In genomic region chr6:73180076-73180717, GRCh38 we compare ENCODE assay signal across 10 cellular contexts. TPM values are rescaled to one million over a fixed set of nuclear protein-coding genes. Genes with fewer than 3 reads are reported as not detected.
DNase-seq lines count a peak whose midpoint lies in the region; ATAC-seq and TF ChIP-seq lines count a peak whose summit lies in the region.
"Had no signal": no experiment of that assay in that cellular context is flagged by ENCODE, and none has a peak within 500 bp of the region (broad histone marks: within the 10 kb centered on the region; RNA-seq: fewer than 3 reads in every experiment).

No MANE protein-coding gene starts in this region.

- H3K27me3 ChIP-seq in BLaER1 (no peaks in the 10 kb centered on the region), IMR-90 (ENCODE audit: control insufficient read depth, insufficient read depth, low read length) (peaks cover 2% of the 10 kb centered on the region), adipocyte (replicated peaks; ENCODE audit: control insufficient read depth, insufficient read depth, low read length) (peaks cover 40% of the 10 kb centered on the region), mesenchymal stem cell (ENCODE audit: control insufficient read depth in 1 of 2, insufficient read depth in 1 of 2, low read length in 2 of 2) (peaks cover 36 to 58% of the 10 kb centered on the region in 2 experiments)

- ATAC-seq in IMR-90 (ENCODE audit: low read depth): 0 out of 2 replicates have a peak, but pooled peaks have one; percentile 8

- POLR2A ChIA-PET in IMR-90 (lab: Charles Lee; ENCODE audit: unreplicated experiment): interaction anchor here (0.6 kb wide), 1 partner anchor 769 kb away, joined by 3 read pairs; no protein-coding TSS in a partner anchor

- H2AK5ac ChIP-seq in IMR-90 (ENCODE audit: low read depth, low read length) (no peak overlapping the region), mesenchymal stem cell (ENCODE audit: low read length, severe bottlenecking) (no peak overlapping the region)

- H2AK9ac ChIP-seq in IMR-90 (replicated peaks; ENCODE audit: low read depth, low read length, poor library complexity): no peak overlapping the region

- peak overlapping the region; percentile 64 for H3K4me2 ChIP-seq in BLaER1
- peak overlapping the region; percentile 91 for H3K4me2 ChIP-seq in IMR-90 (ENCODE audit: low read depth, low read length)
- no peak overlapping the region for H3K4me2 ChIP-seq in mesenchymal stem cell (ENCODE audit: low read length, poor library complexity, severe bottlenecking)

- H2BK5ac ChIP-seq in IMR-90 (ENCODE audit: low read depth, low read length, poor library complexity, severe bottlenecking): no peak overlapping the region
- H2BK5ac ChIP-seq in mesenchymal stem cell (ENCODE audit: low read depth, low read length, poor library complexity, severe bottlenecking): no peak overlapping the region

- no TSS peak for BruUV-seq in IMR-90 (replicated peaks; lab: Mats Ljungman, UMichigan)

- in situ Hi-C loops in IMR-90 (cut with MboI; ENCODE audit: low sequenced_read_pairs): loop anchor here (5.0 kb wide), 1 partner anchor 768 kb away; no protein-coding TSS in a partner anchor

- H4K20me1 ChIP-seq in BLaER1 (no peaks in the 10 kb centered on the region), IMR-90 (ENCODE audit: insufficient read depth, low read length) (no peaks in the 10 kb centered on the region)

- H4K91ac ChIP-seq in IMR-90 (ENCODE audit: insufficient read depth, low read depth, low read length) (no peak overlapping the region), mesenchymal stem cell (ENCODE audit: low read length) (no peak overlapping the region)

- H3K36me3 ChIP-seq in BLaER1 (peaks cover 18% of the 10 kb centered on the region), IMR-90 (ENCODE audit: control insufficient read depth, insufficient read depth, low read length) (no peaks in the 10 kb centered on the region), adipocyte (ENCODE audit: control insufficient read depth, insufficient read depth, low read length, severe bottlenecking) (no peaks in the 10 kb centered on the region), mesenchymal stem cell (ENCODE audit: control insufficient read depth in 1 of 2, insufficient read depth in 2 of 2, low read depth in 1 of 2, low read length in 2 of 2) (no peaks in the 10 kb centered on the region)

- H3K9ac ChIP-seq in BLaER1 (no peak overlapping the region), IMR-90 (ENCODE audit: low read depth, low read length) (no peak overlapping the region), adipocyte (ENCODE audit: low read length) (no peak overlapping the region), mesenchymal stem cell (ENCODE audit: low read length) (peak overlapping the region; percentile 9)

- H2BK12ac ChIP-seq in mesenchymal stem cell (ENCODE audit: low read length in 2 of 2): no peak overlapping the region

- no peak overlapping the region for H3K56ac ChIP-seq in IMR-90 (ENCODE audit: extremely low read depth, insufficient read depth, low read length)

- DNase-seq in IMR-90 (peak; percentile 25), adipocyte (ENCODE audit: low read depth) (peak; percentile 22), mesenchymal stem cell (no peak), iPS-NIHi11 (ENCODE audit: low spot score) (no peak), COR-L47 (lab: John Stamatoyannopoulos, UW) (no peak)
- no peak for DNase-seq in activated CD4-positive, alpha-beta T cell treated with anti-CD3 and anti-CD28 coated beads for 4 hours
- DNase-seq in activated naive CD4-positive, alpha-beta T cell (lab: John Stamatoyannopoulos, UW): no peak
- DNase-seq: stimulated activated naive CD4-positive, alpha-beta T cell treated with Interleukin-2 at 50 U/mL for 16 hours had no signal

- CTCF ChIA-PET in IMR-90 (lab: Yijun Ruan, JAX): interaction anchor here (0.8 kb wide), 1 partner anchor 596 kb away, joined by 3 read pairs; no protein-coding TSS in a partner anchor

- dilution Hi-C loops in IMR-90 (cut with HindIII; ENCODE audit: low sequenced_read_pairs, unreplicated experiment): no loop called here

- peak overlapping the region; percentile 2; the same call in 1 of the 2 replicates for H2BK120ac ChIP-seq in IMR-90 (ENCODE audit: low read depth, low read length)
- no peak overlapping the region for H2BK120ac ChIP-seq in mesenchymal stem cell (ENCODE audit: low read depth, low read length)

- H4K8ac ChIP-seq in IMR-90 (ENCODE audit: low read depth in 2 of 2, low read length in 2 of 2): no peak overlapping the region
- no peak overlapping the region for H4K8ac ChIP-seq in mesenchymal stem cell (ENCODE audit: low read length)

- H3K9me1 ChIP-seq in IMR-90 (ENCODE audit: insufficient read depth, low read length): 0 out of 2 replicates have a peak, but pooled peaks cover 3% of the 10 kb centered on the region

- no peak for TF ChIP-seq RAD21 in IMR-90 (IDR thresholded peaks at IDR 0.05; ENCODE audit: low read length)

- H4K5ac ChIP-seq in IMR-90 (ENCODE audit: low read depth, low read length): no peak overlapping the region

- H3K14ac ChIP-seq in IMR-90 (replicated peaks; ENCODE audit: low read depth, low read length): peak overlapping the region; percentile 29
- no peak overlapping the region for H3K14ac ChIP-seq in mesenchymal stem cell (ENCODE audit: low read length in 2 of 2)

- no peak overlapping the region; the same call in 1 of the 2 replicates for H3K4ac ChIP-seq in IMR-90 (ENCODE audit: low read depth, low read length)
- no peak overlapping the region for H3K4ac ChIP-seq in mesenchymal stem cell (ENCODE audit: low read depth in 1 of 2, low read length in 2 of 2)

- no peak overlapping the region for H2BK20ac ChIP-seq in IMR-90 (ENCODE audit: low read depth, low read length)

- H2BK15ac ChIP-seq in IMR-90 (ENCODE audit: low read depth, low read length) (no peak overlapping the region), mesenchymal stem cell (ENCODE audit: low read depth, poor library complexity, severe bottlenecking) (no peak overlapping the region)

- H3K18ac ChIP-seq in IMR-90 (ENCODE audit: low read depth, low read length) (no peak overlapping the region), mesenchymal stem cell (ENCODE audit: low read depth in 1 of 2, low read length in 2 of 2) (no peak overlapping the region)

- H3K23ac ChIP-seq in IMR-90 (ENCODE audit: low read depth, low read length) (peak overlapping the region; percentile 1; the same call in 1 of the 2 replicates), mesenchymal stem cell (ENCODE audit: low read length in 2 of 2) (no peak overlapping the region)

- H3K4me1 ChIP-seq in BLaER1: peaks cover 46% of the 10 kb centered on the region
- 0 out of 2 replicates have a peak, but pooled peaks cover 2% of the 10 kb centered on the region for H3K4me1 ChIP-seq in IMR-90 (ENCODE audit: control insufficient read depth, insufficient read depth, low read length)
- H3K4me1 ChIP-seq in adipocyte (ENCODE audit: control insufficient read depth, insufficient read depth, low read length): peaks cover 8% of the 10 kb centered on the region
- H3K4me1 ChIP-seq in mesenchymal stem cell (ENCODE audit: control insufficient read depth, insufficient read depth, low read depth, low read length): no peaks in the 10 kb centered on the region

- TF ChIP-seq POLR2A in IMR-90 (IDR thresholded peaks at IDR 0.05; ENCODE audit: low read depth, low read length): no peak

- H3K79me1 ChIP-seq in IMR-90 (ENCODE audit: low read depth in 1 of 2, low read length in 2 of 2) (no peaks in the 10 kb centered on the region), mesenchymal stem cell (replicated peaks; ENCODE audit: low read length, poor library complexity, severe bottlenecking) (no peaks in the 10 kb centered on the region)

- H3K27ac ChIP-seq in BLaER1 (no peak overlapping the region), IMR-90 (ENCODE audit: insufficient read depth, low read length) (no peak overlapping the region), mesenchymal stem cell (ENCODE audit: low read length, poor library complexity, severe bottlenecking) (no peak overlapping the region)

- no peak overlapping the region for H2AFZ ChIP-seq in IMR-90 (replicated peaks; ENCODE audit: low read length, poor library complexity)
- no peak overlapping the region for H2AFZ ChIP-seq in mesenchymal stem cell (ENCODE audit: low read depth, low read length)

- no peak for TF ChIP-seq CTCF in IMR-90 (conservative IDR thresholded peaks at IDR 0.05; ENCODE audit: low read depth, low read length)

- H3K4me3 ChIP-seq in BLaER1: peak overlapping the region; percentile 8; the same call in 1 of the 2 replicates
- H3K4me3 ChIP-seq in IMR-90 (ENCODE audit: insufficient read depth, low read depth, low read length): no peak overlapping the region
- H3K4me3 ChIP-seq in adipocyte (ENCODE audit: low read length): peak overlapping the region; percentile 81
- H3K4me3 ChIP-seq in mesenchymal stem cell (ENCODE audit: insufficient read depth in 1 of 2, low read depth in 1 of 2, low read length in 2 of 2): peak overlapping the region in 1 of 2 experiments; percentile 68

- intact Hi-C loops in IMR-90 (cut with micrococcal nuclease): loop anchor here (2.0 to 10.0 kb wide), 5 partner anchors 49 to 1035 kb away; no protein-coding TSS in a partner anchor

- 64% methylated on average over 3 of the region's 6 CpGs; no CpG with 5 or more reads in 1 of the 2 experiments for WGBS in IMR-90 (ENCODE audit: extremely low coverage in 2 of 2, insufficient read length in 1 of 2), 2 experiments
- WGBS in mesenchymal stem cell: 84% methylated on average over 6 of the region's 6 CpGs

- H3K9me3 ChIP-seq in BLaER1 (no peaks in the 10 kb centered on the region), IMR-90 (ENCODE audit: control insufficient read depth, insufficient read depth, low read length) (no peaks in the 10 kb centered on the region), adipocyte (ENCODE audit: control insufficient read depth, low read length) (no peaks in the 10 kb centered on the region), mesenchymal stem cell (ENCODE audit: control insufficient read depth, low read length) (no peaks in the 10 kb centered on the region)

TF ChIP-seq in IMR-90, 13 proteins besides CTCF, POLR2A, EP300 and RAD21 (continues in another document):
- TF ChIP-seq CEBPB (IDR thresholded peaks at IDR 0.05; ENCODE audit: low read depth, low read length) (no peak), MAZ (IDR thresholded peaks at IDR 0.05; ENCODE audit: borderline replicate concordance, low read depth, low read length) (no peak)

RNA-seq across cellular contexts. Expression of gene KHDC1L, which starts 45.1 kb away (rescaled TPM):
- total RNA-seq in IMR-90 (2012; rRNA removed): 0.18 TPM in 1 of 2 replicates, not detected in the other
- polyA plus RNA-seq in IMR-90 (2012; rRNA removed): 0.22 and 0.68 TPM in 2 replicates
- polyA plus RNA-seq in IMR-90 (2012; cell fraction: cytosol; rRNA removed): not detected in 2 replicates
- polyA plus RNA-seq in IMR-90 (2012; cell fraction: nucleus; rRNA removed; ENCODE audit: low replicate concordance): 3.9 and 4.8 TPM in 2 replicates
- polyA plus RNA-seq in mesenchymal stem cell (2013, experiment 1 of 2): 0.23 TPM
- 0.10 TPM for polyA plus RNA-seq in mesenchymal stem cell (2013, experiment 2 of 2)
- total RNA-seq: lower leg skin had no signal

Comparison
In these comparisons a context has a peak if more than half of its experiments do, and no peak if none do; other contexts are left out.
1. DNase-seq: peak in IMR-90 (single experiment) and adipocyte (single experiment); none in mesenchymal stem cell (single experiment), iPS-NIHi11 (single experiment), activated CD4-positive, alpha-beta T cell treated with anti-CD3 and anti-CD28 coated beads for 4 hours (0 of 2), COR-L47 (single experiment) and activated naive CD4-positive, alpha-beta T cell (0 of 4).